Comparison of ENCODE assay signal across 8 cellular contexts in genomic region chr10:119538632-119539358, GRCh38. TPM values are rescaled to one million over a fixed set of nuclear protein-coding genes. Genes with fewer than 3 reads are reported as not detected.
DNase-seq lines count a peak whose midpoint lies in the region; ATAC-seq and TF ChIP-seq lines count a peak whose summit lies in the region.

No MANE protein-coding gene starts in this region.

- peaks cover 31% of the 10 kb centered on the region for H3K4me1 Mint-ChIP-seq in MCF 10A (ENCODE audit: insufficient read depth, unreplicated experiment)
- peaks cover 3% of the 10 kb centered on the region for H3K4me1 Mint-ChIP-seq in progenitor cell of endocrine pancreas (ENCODE audit: low read depth)

- 81% methylated on average over 6 of the region's 9 CpGs for WGBS in mammary epithelial cell (ENCODE audit: low coverage, missing lambda C conversion rate)
- WGBS in esophagus muscularis mucosa = 56% methylated on average over 7 of the region's 9 CpGs
- WGBS in thyroid gland, 2 donors = 71 to 80% methylated on average over 6 to 9 of the region's 9 CpGs

- H3K27me3 Mint-ChIP-seq in MCF 10A (ENCODE audit: insufficient read depth, unreplicated experiment) (no peaks in the 10 kb centered on the region), progenitor cell of endocrine pancreas (peaks cover 69% of the 10 kb centered on the region)

- H3K36me3 Mint-ChIP-seq in MCF 10A (ENCODE audit: insufficient read depth, unreplicated experiment) (peaks cover 10% of the 10 kb centered on the region), progenitor cell of endocrine pancreas (ENCODE audit: insufficient read depth) (no peaks in the 10 kb centered on the region)

- in situ Hi-C loops in mammary epithelial cell (cut with MboI; ENCODE audit: low sequenced_read_pairs in 2 of 2) = no loop called here

- no peaks in the 10 kb centered on the region for H3K36me3 ChIP-seq in mammary epithelial cell (ENCODE audit: insufficient read depth, low read length)
- no peaks in the 10 kb centered on the region for H3K36me3 ChIP-seq in esophagus muscularis mucosa
- no peaks in the 10 kb centered on the region for H3K36me3 ChIP-seq in thyroid gland

- H3K9me3 Mint-ChIP-seq in MCF 10A (ENCODE audit: unreplicated experiment) (no peaks in the 10 kb centered on the region), progenitor cell of endocrine pancreas (ENCODE audit: low read depth) (no peaks in the 10 kb centered on the region)

- H3K27me3 ChIP-seq in mammary epithelial cell (ENCODE audit: insufficient read depth, low read length) (peaks cover 2% of the 10 kb centered on the region), esophagus muscularis mucosa (no peaks in the 10 kb centered on the region), thyroid gland (no peaks in the 10 kb centered on the region)

- H3K4me3 Mint-ChIP-seq in MCF 10A (ENCODE audit: unreplicated experiment) (no peak overlapping the region), progenitor cell of endocrine pancreas (ENCODE audit: low read depth) (no peak overlapping the region)

- H3K9me3 ChIP-seq in mammary epithelial cell (replicated peaks; ENCODE audit: insufficient read depth, low read length) (no peaks in the 10 kb centered on the region), esophagus muscularis mucosa (no peaks in the 10 kb centered on the region), thyroid gland (no peaks in the 10 kb centered on the region)

- dilution Hi-C loops in mammary epithelial cell (cut with HindIII; ENCODE audit: low sequenced_read_pairs) = no loop called here

- H2AFZ ChIP-seq in mammary epithelial cell (ENCODE audit: low read depth, low read length) = no peak overlapping the region

- H3K79me2 ChIP-seq in mammary epithelial cell (ENCODE audit: insufficient read depth, low read length) = peaks cover 61% of the 10 kb centered on the region

- H3K27ac Mint-ChIP-seq in MCF 10A (ENCODE audit: low read depth, unreplicated experiment) = peak overlapping the region; percentile 64
- H3K27ac Mint-ChIP-seq in progenitor cell of endocrine pancreas = no peak overlapping the region

- H4K20me1 ChIP-seq in mammary epithelial cell (ENCODE audit: insufficient read depth, low read length) = no peaks in the 10 kb centered on the region

- no peak for ATAC-seq in HG02840 (IDR thresholded peaks at IDR 0.05; ENCODE audit: low FRiP score, unreplicated experiment)

- BruUV-seq in MCF 10A (replicated peaks; lab: Mats Ljungman, UMichigan) (no TSS peak), mammary epithelial cell (replicated peaks; lab: Mats Ljungman, UMichigan) (no TSS peak)

- no peak for TF ChIP-seq EP300 in esophagus muscularis mucosa (IDR thresholded peaks at IDR 0.05)

- no peak overlapping the region for H3K9ac ChIP-seq in mammary epithelial cell (ENCODE audit: insufficient read depth, low read length)

- POLR2A ChIA-PET in MCF 10A (lab: Yijun Ruan, JAX) = no interaction called here

- H3K4me2 ChIP-seq in mammary epithelial cell (ENCODE audit: insufficient read depth, low read depth, low read length) = no peak overlapping the region

- no peak overlapping the region for H3K27ac ChIP-seq in mammary epithelial cell (ENCODE audit: insufficient read depth, low read depth, low read length)
- peak overlapping the region; percentile 25 to 88 (median 42) for H3K27ac ChIP-seq in esophagus muscularis mucosa (replicated peaks in 1 of 4)
- H3K27ac ChIP-seq in thyroid gland = peak overlapping the region in 2 of 3 donors; percentile 6 to 26

- no peak for TF ChIP-seq POLR2A in esophagus muscularis mucosa (IDR thresholded peaks at IDR 0.05; ENCODE audit: low read depth)
- no peak for TF ChIP-seq POLR2A in thyroid gland (IDR thresholded peaks at IDR 0.05)

- no peak for TF ChIP-seq CTCF in MCF 10A (IDR thresholded peaks at IDR 0.05; ENCODE audit: unreplicated experiment)
- no peak for TF ChIP-seq CTCF in mammary epithelial cell (conservative IDR thresholded peaks at IDR 0.05 in 1 of 2, IDR thresholded peaks at IDR 0.05 in 1 of 2; ENCODE audit: extremely low read depth in 1 of 2, insufficient read depth in 1 of 2, low read depth in 1 of 2, low read length in 2 of 2)
- TF ChIP-seq CTCF in esophagus muscularis mucosa (IDR thresholded peaks at IDR 0.05) = no peak
- no peak for TF ChIP-seq CTCF in thyroid gland (IDR thresholded peaks at IDR 0.05)
- TF ChIP-seq CTCF in progenitor cell of endocrine pancreas (IDR thresholded peaks at IDR 0.05; ENCODE audit: unreplicated experiment) = no peak

- H3K4me3 ChIP-seq in mammary epithelial cell (replicated peaks in 1 of 3; ENCODE audit: insufficient read depth in 1 of 3, low read depth in 2 of 3, low read length in 3 of 3) (no peak overlapping the region), esophagus muscularis mucosa (no peak overlapping the region), thyroid gland (replicated peaks in 1 of 3) (no peak overlapping the region)

- DNase-seq in MCF 10A (ENCODE audit: unreplicated experiment) = no peak
- no peak for DNase-seq in mammary epithelial cell
- peak; percentile 40 to 43 for DNase-seq in activated CD4-positive, alpha-beta T cell treated with anti-CD3 and anti-CD28 coated beads, Interleukin-2, amount 50 U/mL, for 4 hours
- no peak for DNase-seq in esophagus muscularis mucosa (ENCODE audit: extremely low spot score)
- DNase-seq in thyroid gland = no peak
- DNase-seq in progenitor cell of endocrine pancreas (ENCODE audit: low spot score, unreplicated experiment) = no peak
- no peak for DNase-seq in DMS153 treated with DMSO at 0.1 percent for 48 hours (lab: John Stamatoyannopoulos, UW; ENCODE audit: unreplicated experiment)

- H3K4me1 ChIP-seq in mammary epithelial cell (ENCODE audit: insufficient read depth, low read length) (peaks cover 26% of the 10 kb centered on the region), esophagus muscularis mucosa (peaks cover 11 to 88% (median 84%) of the 10 kb centered on the region in 4 donors), thyroid gland (peaks cover 9 to 28% of the 10 kb centered on the region in 2 donors)

- intact Hi-C loops in MCF 10A (cut with micrococcal nuclease) = no loop called here
- intact Hi-C loops in mammary epithelial cell (cut with micrococcal nuclease) = no loop called here
- intact Hi-C loops in esophagus muscularis mucosa (cut with DNase I) = no loop called here
- intact Hi-C loops in thyroid gland (cut with DNase I) = no loop called here

- CTCF ChIA-PET in MCF 10A (lab: Yijun Ruan, JAX) (no interaction called here), mammary epithelial cell (lab: Charles Lee; ENCODE audit: low non-redundant PET) (no interaction called here)

RNA-seq across cellular contexts. Expression of gene RGS10, which starts 3.7 kb away (rescaled TPM):
- total RNA-seq in MCF 10A (2022) (17.0 and 26.0 TPM in 2 replicates), mammary epithelial cell (10 to 100 TPM; 16.8 to 33.5 TPM), esophagus muscularis mucosa (10 to 100 TPM; 31.4 to 41.6 (median 36.1) TPM), thyroid gland (10 to 100 TPM; 21.4 to 97.6 (median 35.5) TPM), progenitor cell of endocrine pancreas (0.96 and 2.0 TPM in 2 replicates)
- 27.3 TPM for polyA plus RNA-seq in mammary epithelial cell
- polyA minus RNA-seq in mammary epithelial cell = 31.1 TPM

RNA-seq across cellular contexts. Expression of gene TIAL1, which starts 58.0 kb away (rescaled TPM):
- total RNA-seq in MCF 10A (2022) (117 and 149 TPM in 2 replicates), mammary epithelial cell (100 to 1,000 TPM in 1 of 2 donors, 10 to 100 TPM in 1; 47.8 to 141 TPM), esophagus muscularis mucosa (10 to 100 TPM; 49.9 to 78.1 (median 52.9) TPM), thyroid gland (100 to 1,000 TPM in 1 of 4 donors, 10 to 100 TPM in 3; 89.3 to 119 (median 95.5) TPM), progenitor cell of endocrine pancreas (177 and 189 TPM in 2 replicates)
- polyA plus RNA-seq in mammary epithelial cell = 66.3 TPM
- 25.1 TPM for polyA minus RNA-seq in mammary epithelial cell

Comparison
In these comparisons a context has a peak if more than half of its experiments do, and no peak if none do; other contexts are left out.
1. DNase-seq: peak in activated CD4-positive, alpha-beta T cell treated with anti-CD3 and anti-CD28 coated beads, Interleukin-2, amount 50 U/mL, for 4 hours (2 of 2); none in MCF 10A (single experiment), mammary epithelial cell (single experiment), esophagus muscularis mucosa (single experiment), thyroid gland (0 of 2), progenitor cell of endocrine pancreas (single experiment) and DMS153 treated with DMSO at 0.1 percent for 48 hours (single experiment).